14 cellular contexts compared by ENCODE assay signal in genomic region chr21:37410639-37411038, GRCh38. TPM values are rescaled to one million over a fixed set of nuclear protein-coding genes. Genes with fewer than 3 reads are reported as not detected.
DNase-seq lines count a peak whose midpoint lies in the region; ATAC-seq and TF ChIP-seq lines count a peak whose summit lies in the region.
"Had no signal": no experiment of that assay in that cellular context is flagged by ENCODE, and none has a peak within 500 bp of the region (broad histone marks: within the 10 kb centered on the region; RNA-seq: fewer than 3 reads in every experiment).

No MANE protein-coding gene starts in this region.

- H3K4me2 ChIP-seq in trophoblast cell (ENCODE audit: low read length): no peak overlapping the region

- no peaks in the 10 kb centered on the region for H3K9me3 Mint-ChIP-seq in natural killer cell
- no peaks in the 10 kb centered on the region for H3K9me3 Mint-ChIP-seq in natural killer cell treated with Interleukin-12 subunit alpha and Interleukin-12 subunit beta and Interleukin-15 and Interleukin-18, amount 100 ng/mL, for 72 hours
- H3K9me3 Mint-ChIP-seq: CD14-positive monocyte; CD8-positive, alpha-beta memory T cell had no signal

- no peak overlapping the region for H2BK5ac ChIP-seq in trophoblast cell (ENCODE audit: low read depth, low read length, poor library complexity)

- H3K4me1 ChIP-seq in trophoblast cell (ENCODE audit: control insufficient read depth in 1 of 2, insufficient read depth in 2 of 2, low read length in 2 of 2): peaks cover 0 to 2% of the 10 kb centered on the region in 2 experiments
- H3K4me1 ChIP-seq: Caco-2 had no signal

- no peak overlapping the region for H3K23ac ChIP-seq in trophoblast cell (ENCODE audit: low read length)

- H3K36me3 Mint-ChIP-seq in natural killer cell (no peaks in the 10 kb centered on the region), T-helper 17 cell (ENCODE audit: low read depth) (peaks cover 7% of the 10 kb centered on the region)
- no peaks in the 10 kb centered on the region for H3K36me3 Mint-ChIP-seq in natural killer cell treated with Interleukin-12 subunit alpha and Interleukin-12 subunit beta and Interleukin-15 and Interleukin-18, amount 100 ng/mL, for 72 hours

- no peak overlapping the region for H2AFZ ChIP-seq in trophoblast cell (ENCODE audit: insufficient read depth, low read length, poor library complexity)

- no peak overlapping the region for H3K27ac ChIP-seq in trophoblast cell (ENCODE audit: low read depth, low read length)
- no peak overlapping the region for H3K27ac ChIP-seq in brain microvascular endothelial cell

- H4K12ac ChIP-seq in trophoblast cell (ENCODE audit: low read depth, low read length): no peak overlapping the region

- H3K14ac ChIP-seq in trophoblast cell (ENCODE audit: low read length): no peak overlapping the region

- H3K27ac Mint-ChIP-seq in natural killer cell (peak overlapping the region; percentile 28 to 47), T-helper 17 cell (peak overlapping the region; percentile 53)
- peak overlapping the region in 1 of 2 donors; percentile 46 for H3K27ac Mint-ChIP-seq in natural killer cell treated with Interleukin-12 subunit alpha and Interleukin-12 subunit beta and Interleukin-15 and Interleukin-18, amount 100 ng/mL, for 72 hours

- H3K27me3 Mint-ChIP-seq in natural killer cell (ENCODE audit: low read depth in 2 of 2) (no peaks in the 10 kb centered on the region), T-helper 17 cell (no peaks in the 10 kb centered on the region)
- no peaks in the 10 kb centered on the region for H3K27me3 Mint-ChIP-seq in natural killer cell treated with Interleukin-12 subunit alpha and Interleukin-12 subunit beta and Interleukin-15 and Interleukin-18, amount 100 ng/mL, for 72 hours
- H3K27me3 Mint-ChIP-seq: CD8-positive, alpha-beta memory T cell had no signal

- H2AK5ac ChIP-seq in trophoblast cell (ENCODE audit: low read length): no peak overlapping the region

- TF ChIP-seq CTCF in natural killer cell (IDR thresholded peaks at IDR 0.05) (no peak), brain microvascular endothelial cell (IDR thresholded peaks at IDR 0.05; ENCODE audit: low read depth, low read length, missing control alignments) (no peak)

- peak overlapping the region; percentile 74 for H3K4ac ChIP-seq in trophoblast cell (ENCODE audit: low read depth, low read length)

- no peaks in the 10 kb centered on the region for H3K79me1 ChIP-seq in trophoblast cell (ENCODE audit: low read length)

- H3K27me3 ChIP-seq in trophoblast cell (ENCODE audit: insufficient read depth, low read length): no peaks in the 10 kb centered on the region
- H3K27me3 ChIP-seq in brain microvascular endothelial cell (replicated peaks): no peaks in the 10 kb centered on the region

- DNase-seq in natural killer cell (no peak), T-helper 17 cell (no peak), trophoblast cell (no peak), brain microvascular endothelial cell (no peak), inferior parietal cortex (ENCODE audit: extremely low spot score) (no peak), Ammon's horn (ENCODE audit: low spot score) (no peak)
- no peak for DNase-seq in natural killer cell treated with Interleukin-12 subunit alpha and Interleukin-12 subunit beta and Interleukin-15 and Interleukin-18, amount 100 ng/mL, for 72 hours (ENCODE audit: low spot score)
- DNase-seq: Caco-2; CD8-positive, alpha-beta memory T cell; DND-41; GDM1 had no signal

- intact Hi-C loops in natural killer cell (cut with micrococcal nuclease): loop anchor here (5.0 kb wide), 1 partner anchor 37 kb away; no protein-coding TSS in a partner anchor

- peaks cover 0 to 2% of the 10 kb centered on the region in 2 experiments for H3K36me3 ChIP-seq in trophoblast cell (ENCODE audit: control insufficient read depth in 1 of 2, insufficient read depth in 2 of 2, low read length in 2 of 2)
- no peaks in the 10 kb centered on the region for H3K36me3 ChIP-seq in brain microvascular endothelial cell (replicated peaks)
- H3K36me3 ChIP-seq: HAP-1 had no signal

- no peaks in the 10 kb centered on the region for H3K9me3 ChIP-seq in T-helper 17 cell (ENCODE audit: control insufficient read depth, low read length, poor library complexity, severe bottlenecking)
- no peaks in the 10 kb centered on the region for H3K9me3 ChIP-seq in trophoblast cell (ENCODE audit: insufficient read depth, low read depth, low read length)
- H3K9me3 ChIP-seq: Caco-2, HAP-1 had no signal

- peaks cover 87% of the 10 kb centered on the region in 2 donors for H3K4me1 Mint-ChIP-seq in natural killer cell
- peaks cover 60 to 77% of the 10 kb centered on the region in 2 donors for H3K4me1 Mint-ChIP-seq in natural killer cell treated with Interleukin-12 subunit alpha and Interleukin-12 subunit beta and Interleukin-15 and Interleukin-18, amount 100 ng/mL, for 72 hours (ENCODE audit: low read depth in 2 of 2)
- peaks cover 71% of the 10 kb centered on the region for H3K4me1 Mint-ChIP-seq in T-helper 17 cell

- no CpG with 5 or more reads among the region's 9 CpGs for WGBS in trophoblast cell (ENCODE audit: extremely low coverage, insufficient coverage, insufficient read length)

- H3K4me3 Mint-ChIP-seq in natural killer cell (peak overlapping the region; percentile 17), T-helper 17 cell (no peak overlapping the region)
- H3K4me3 Mint-ChIP-seq in natural killer cell treated with Interleukin-12 subunit alpha and Interleukin-12 subunit beta and Interleukin-15 and Interleukin-18, amount 100 ng/mL, for 72 hours: no peak overlapping the region
- H3K4me3 Mint-ChIP-seq: CD14-positive monocyte had no signal

- ATAC-seq in natural killer cell (no peak), T-helper 17 cell (no peak)
- ATAC-seq in natural killer cell treated with Interleukin-12 subunit alpha and Interleukin-12 subunit beta and Interleukin-15 and Interleukin-18, amount 100 ng/mL, for 72 hours: no peak
- ATAC-seq: HepG2 had no signal

- in situ Hi-C loops in brain microvascular endothelial cell (cut with HindIII; ENCODE audit: low pct_ligation_motif_present, low sequenced_read_pairs): no loop called here

- no peak overlapping the region for H2BK12ac ChIP-seq in trophoblast cell (ENCODE audit: low read length)

- H3K4me3 ChIP-seq in trophoblast cell (ENCODE audit: low read depth, low read length) (no peak overlapping the region), brain microvascular endothelial cell (ENCODE audit: low read depth, low read length) (no peak overlapping the region)
- H3K4me3 ChIP-seq: HAP-1 had no signal

- H4K91ac ChIP-seq in trophoblast cell (ENCODE audit: low read depth, low read length): no peak overlapping the region

- no peak overlapping the region for H3K18ac ChIP-seq in trophoblast cell (ENCODE audit: low read length)

- H4K8ac ChIP-seq in trophoblast cell (ENCODE audit: low read depth, low read length): no peak overlapping the region

- no peak overlapping the region for H2BK120ac ChIP-seq in trophoblast cell (ENCODE audit: insufficient read depth, low read length, poor library complexity)

- H3K9ac ChIP-seq in trophoblast cell (ENCODE audit: low read length): no peak overlapping the region

- H3K79me2 ChIP-seq in trophoblast cell (ENCODE audit: control insufficient read depth, insufficient read depth, low read length, poor library complexity): peaks cover 17% of the 10 kb centered on the region

RNA-seq across cellular contexts. Expression of gene DYRK1A, which starts 44.1 kb away (rescaled TPM):
- 100 to 1,000 TPM; 149 to 166 (median 153) TPM for total RNA-seq in natural killer cell
- 10 to 100 TPM; 83.5 to 90.1 TPM for total RNA-seq in natural killer cell treated with Interleukin-12 subunit alpha and Interleukin-12 subunit beta and Interleukin-15 and Interleukin-18, amount 100 ng/mL, for 72 hours
- 100 to 1,000 TPM; 123 to 149 TPM for total RNA-seq in T-helper 17 cell
- polyA plus RNA-seq in trophoblast cell (2013): 25.1 and 25.7 TPM in 2 replicates
